ENCODE assay signal across 8 cellular contexts in the genomic region with DNA sequence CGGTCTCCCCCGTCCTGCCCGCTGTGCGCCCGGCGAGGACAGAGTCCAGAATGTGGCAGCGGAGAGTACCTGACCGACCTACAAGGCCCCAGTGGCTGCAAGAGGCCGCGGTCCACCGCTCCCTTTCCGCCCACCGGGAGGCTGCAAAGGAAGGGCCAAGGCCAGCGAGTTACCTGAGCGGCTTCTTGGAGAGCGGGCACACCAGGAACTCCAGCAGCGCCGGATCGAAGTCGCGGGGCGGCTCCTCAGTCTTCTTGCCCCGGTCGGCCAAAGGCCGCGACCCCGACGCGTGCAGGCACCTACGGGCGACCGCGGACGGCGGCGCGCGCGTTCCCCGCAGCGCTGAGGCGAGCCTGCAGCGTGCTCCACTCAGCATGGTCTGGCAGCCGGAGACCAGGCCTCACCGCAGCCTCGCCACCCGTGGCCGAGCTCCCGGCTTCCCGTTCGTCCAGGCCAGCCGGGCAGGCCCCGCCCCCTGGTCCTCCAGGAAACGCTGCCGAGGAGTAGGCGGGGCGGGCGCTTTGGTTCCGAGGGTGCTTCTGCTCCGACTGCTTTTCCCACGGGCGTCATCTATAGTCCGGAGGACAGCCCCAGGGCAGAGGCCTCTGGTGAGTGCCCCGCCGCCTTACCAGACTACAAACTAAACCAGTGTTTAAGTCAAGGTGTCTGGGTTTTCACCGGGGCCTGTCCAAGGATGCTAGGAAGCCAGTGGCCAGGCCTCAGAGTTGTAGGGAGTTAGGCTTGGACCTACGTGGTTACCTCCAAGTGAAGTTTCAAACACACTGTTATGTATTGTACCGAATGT. TPM values are rescaled to one million over a fixed set of nuclear protein-coding genes. Genes with fewer than 3 reads are reported as not detected.
A peak's percentile ranks its signal among the peaks of the same experiment; 100 is the strongest.
DNase-seq lines count a peak whose midpoint lies in the region; ATAC-seq and TF ChIP-seq lines count a peak whose summit lies in the region.

A gene with protein sequence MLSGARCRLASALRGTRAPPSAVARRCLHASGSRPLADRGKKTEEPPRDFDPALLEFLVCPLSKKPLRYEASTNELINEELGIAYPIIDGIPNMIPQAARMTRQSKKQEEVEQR (minus strand): TSS at position 452 of the 805 bp plus-strand sequence. CDS start 76 bp downstream, at position 376.

- DNase-seq in GM10248 (ENCODE audit: extremely low spot score) (peak; percentile 88), NCI-H1048 (lab: John Stamatoyannopoulos, UW) (peak; percentile 86), glomerular endothelial cell (ENCODE audit: extremely low read depth, low read depth, low spot score) (no peak), omental fat pad (ENCODE audit: low spot score) (peak; percentile 86)
- DNase-seq in activated naive CD4-positive, alpha-beta T cell treated with anti-CD3 and anti-CD28 coated beads, Interleukin-2, amount 50 U/mL, for 72 hours (ENCODE audit: low spot score in 2 of 2), result peak; percentile 77 to 93

- CTCF ChIA-PET in GM10248 (lab: Yijun Ruan, JAX), result interaction anchor here (0.7 to 12.8 kb wide), 9 partner anchors 8 to 499 kb away, joined by 3 to 266 read pairs (median 3); no protein-coding TSS in a partner anchor

- POLR2A ChIA-PET in GM10248 (lab: Yijun Ruan, JAX), result interaction anchor here (1.0 kb wide), 1 partner anchor 240 kb away, joined by 5 read pairs; no protein-coding TSS in a partner anchor

- no peak for TF ChIP-seq CTCF in GM10248 (IDR thresholded peaks at IDR 0.05; ENCODE audit: control extremely low read depth, extremely low read depth, low read depth, missing control alignments)
- TF ChIP-seq CTCF in omental fat pad (IDR thresholded peaks at IDR 0.05), result no peak

- peak within 1 kb of the TSS; percentile 47 for H3K27ac ChIP-seq in temporal lobe (ENCODE audit: low read depth, low read length)

- no peaks in the 10 kb centered on the region for H3K9me3 Mint-ChIP-seq in activated naive CD4-positive, alpha-beta T cell treated with anti-CD3 and anti-CD28 coated beads, Interleukin-2, amount 50 U/mL, for 72 hours

- peak within 1 kb of the TSS; percentile 94 to 99 for H3K27ac Mint-ChIP-seq in activated naive CD4-positive, alpha-beta T cell treated with anti-CD3 and anti-CD28 coated beads, Interleukin-2, amount 50 U/mL, for 72 hours

- ATAC-seq in HG02588 (IDR thresholded peaks at IDR 0.05; ENCODE audit: unreplicated experiment), result peak; percentile 83
- ATAC-seq in SK-N-SH treated with all-trans-retinoic acid at 6 μM for 48 hours, result peak; percentile 95
- peak; percentile 82 to 94 for ATAC-seq in activated naive CD4-positive, alpha-beta T cell treated with anti-CD3 and anti-CD28 coated beads, Interleukin-2, amount 50 U/mL, for 72 hours
- peak; percentile 94 for ATAC-seq in omental fat pad (ENCODE audit: low FRiP score)

- H3K36me3 Mint-ChIP-seq in activated naive CD4-positive, alpha-beta T cell treated with anti-CD3 and anti-CD28 coated beads, Interleukin-2, amount 50 U/mL, for 72 hours, result peaks cover 13% of the 10 kb centered on the region in 2 donors

TF ChIP-seq in SK-N-SH treated with all-trans-retinoic acid at 6 μM for 48 hours, 23 proteins besides CTCF, POLR2A, EP300 and RAD21:
- TF ChIP-seq ZNF8 (CRISPR knock-in tag; IDR thresholded peaks at IDR 0.05), result no peak
- 0 out of 2 replicates have a peak, but pooled peaks have one; percentile 4 for TF ChIP-seq GLIS3 (CRISPR knock-in tag; IDR thresholded peaks at IDR 0.05)

RNA-seq across cellular contexts. Expression of the gene that starts here (rescaled TPM):
- total RNA-seq in activated naive CD4-positive, alpha-beta T cell treated with anti-CD3 and anti-CD28 coated beads, Interleukin-2, amount 50 U/mL, for 72 hours, result 10 to 100 TPM; 18.3 to 58.5 TPM
- total RNA-seq in glomerular endothelial cell (76.5 and 83.1 TPM in 2 replicates), omental fat pad (100 to 1,000 TPM in 1 of 4 donors, 10 to 100 TPM in 3; 78.5 to 101 (median 86.1) TPM), temporal lobe (66.6 TPM)
